ENCODE assay signal across 17 cellular contexts in the genomic region with DNA sequence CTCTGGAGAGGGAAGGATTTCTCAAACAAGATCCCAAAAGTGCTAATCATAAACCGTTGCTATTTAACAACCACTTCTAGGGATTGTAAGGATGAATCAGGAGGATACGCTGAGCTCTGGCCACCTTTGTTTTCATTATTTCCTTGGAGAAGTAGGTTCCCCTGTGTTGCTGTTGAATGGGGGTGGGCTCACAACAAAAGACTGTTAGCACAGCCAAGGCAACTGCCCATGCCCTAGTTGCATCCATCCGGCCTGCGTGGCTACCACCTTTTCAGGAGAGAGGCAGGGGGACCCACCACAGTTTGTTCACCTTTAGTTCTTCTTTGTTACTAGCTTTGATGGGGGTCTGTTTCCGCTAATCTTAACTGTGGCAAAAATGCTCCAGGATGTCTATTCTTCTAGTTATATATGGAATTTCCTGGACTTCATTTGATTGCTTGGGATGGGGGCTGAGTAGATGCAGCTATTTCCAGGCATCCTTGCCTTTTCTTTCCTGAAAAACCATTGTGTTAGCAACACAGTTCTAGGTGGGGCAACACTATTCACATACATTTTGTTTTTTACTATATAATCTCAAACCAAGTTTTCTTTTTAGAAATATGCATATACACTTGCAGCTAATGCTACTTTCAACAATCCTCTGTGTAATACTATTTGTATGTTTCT.
A peak's percentile ranks its signal among the peaks of the same experiment; 100 is the strongest.
DNase-seq lines count a peak whose midpoint lies in the region; ATAC-seq and TF ChIP-seq lines count a peak whose summit lies in the region.
"Had no signal": no experiment of that assay in that cellular context is flagged by ENCODE, and none has a peak within 500 bp of the region (broad histone marks: within the 10 kb centered on the region; RNA-seq: fewer than 3 reads in every experiment).

No MANE protein-coding gene starts in this region.

- H3K27me3 ChIP-seq in heart right ventricle (no peaks in the 10 kb centered on the region), right atrium auricular region (no peaks in the 10 kb centered on the region)
- H3K27me3 ChIP-seq: BLaER1 had no signal

- TF ChIP-seq CTCF in heart right ventricle (IDR thresholded peaks at IDR 0.05), result no peak
- TF ChIP-seq CTCF in right atrium auricular region (IDR thresholded peaks at IDR 0.05), result no peak

- peak in 4 of 8 donors; percentile 38 to 79 (median 72) for ATAC-seq in heart right ventricle
- no peak for ATAC-seq in GM21723 (IDR thresholded peaks at IDR 0.05; ENCODE audit: unreplicated experiment)
- ATAC-seq in HG03095 (IDR thresholded peaks at IDR 0.05; ENCODE audit: unreplicated experiment), result no peak
- ATAC-seq: GM12878, HCT116 had no signal

- 64 to 73% methylated on average over 5 of the region's 5 CpGs for WGBS in heart right ventricle, 2 donors

- H3K9me3 ChIP-seq in heart right ventricle (no peaks in the 10 kb centered on the region), right atrium auricular region (no peaks in the 10 kb centered on the region)
- H3K9me3 ChIP-seq: BLaER1 had no signal

- H3K27ac ChIP-seq in heart right ventricle, result peak overlapping the region in 7 of 10 donors; percentile 10 to 73 (median 28)
- no peak overlapping the region for H3K27ac ChIP-seq in right atrium auricular region
- H3K27ac ChIP-seq: BLaER1, GM23248 had no signal

- H3K4me1 ChIP-seq in heart right ventricle (peaks cover 2 to 53% (median 13%) of the 10 kb centered on the region in 9 donors), right atrium auricular region (peaks cover 0 to 18% of the 10 kb centered on the region in 2 donors)
- H3K4me1 ChIP-seq: BLaER1 had no signal

- intact Hi-C loops in heart right ventricle (cut with DNase I), result loop anchor here in 1 of 10 donors (5.0 kb wide), 1 partner anchor 47 kb away; no protein-coding TSS in a partner anchor

- H3K4me3 ChIP-seq in heart right ventricle (no peak overlapping the region), right atrium auricular region (no peak overlapping the region)
- H3K4me3 ChIP-seq: BLaER1, GM12878, GM23248 had no signal

- no peaks in the 10 kb centered on the region for H3K36me3 ChIP-seq in heart right ventricle
- H3K36me3 ChIP-seq in right atrium auricular region, result no peaks in the 10 kb centered on the region
- H3K36me3 ChIP-seq: BLaER1 had no signal

- DNase-seq in heart right ventricle, result no peak
- DNase-seq in right atrium auricular region (ENCODE audit: low spot score), result no peak
- DNase-seq in dermis blood vessel endothelial cell, result peak; percentile 68
- DNase-seq in iPS-NIHi11 (ENCODE audit: low spot score), result peak; percentile 26
- DNase-seq in HCEC 1CT, result no peak
- DNase-seq: 8988T, AML-193, Calu3, DMS79, GM23248, IMR-90, KBM-7 had no signal

Comparison
In these comparisons a context has a peak if more than half of its experiments do, and no peak if none do; other contexts are left out.
1. H3K27ac ChIP-seq: peak in heart right ventricle (7 of 10); none in right atrium auricular region (0 of 2).
2. DNase-seq: peak in dermis blood vessel endothelial cell (single experiment) and iPS-NIHi11 (single experiment); none in heart right ventricle (0 of 2), right atrium auricular region (single experiment) and HCEC 1CT (single experiment).